ENCODE assay signal across 1 cellular context in genomic region chr20:25310268-25310920, GRCh38.
TF ChIP-seq lines count a peak whose summit lies in the region.

No MANE protein-coding gene starts in this region.

TF ChIP-seq in HepG2, 621 proteins besides CTCF, POLR2A, EP300 and RAD21 (continued from another document and continues in another):
- TF ChIP-seq KIAA2018 (CRISPR knock-in tag; IDR thresholded peaks at IDR 0.05; ENCODE audit: borderline replicate concordance) (no peak), HNRNPUL1 (IDR thresholded peaks at IDR 0.05; ENCODE audit: low read depth, low read length) (no peak), NCOA2 (CRISPR knock-in tag; IDR thresholded peaks at IDR 0.05) (peak; percentile 77), YEATS4 (CRISPR knock-in tag; IDR thresholded peaks at IDR 0.05; ENCODE audit: borderline replicate concordance) (no peak), SALL2 (CRISPR knock-in tag; IDR thresholded peaks at IDR 0.05) (peak; percentile 56; the same call in 1 of the 2 replicates), BRD4 (CRISPR knock-in tag; IDR thresholded peaks at IDR 0.05) (no peak), PLSCR1 (CRISPR knock-in tag; IDR thresholded peaks at IDR 0.05; ENCODE audit: borderline replicate concordance) (no peak), FOSL1 (CRISPR knock-in tag; IDR thresholded peaks at IDR 0.05; ENCODE audit: borderline replicate concordance) (peak; percentile 99), ATF3 (CRISPR knock-in tag; IDR thresholded peaks at IDR 0.05) (peak; percentile 100), ZNF3 (CRISPR knock-in tag; IDR thresholded peaks at IDR 0.05) (no peak), ZNF276 (CRISPR knock-in tag; IDR thresholded peaks at IDR 0.05; ENCODE audit: low read depth) (no peak), MYNN (CRISPR knock-in tag; IDR thresholded peaks at IDR 0.05; ENCODE audit: low read depth) (no peak), HIVEP1 (CRISPR knock-in tag; IDR thresholded peaks at IDR 0.05) (peak; percentile 54; the same call in 1 of the 2 replicates), TAF15 (IDR thresholded peaks at IDR 0.05; ENCODE audit: low read depth, low read length, poor library complexity, severe bottlenecking) (no peak), HOXA3 (CRISPR knock-in tag; IDR thresholded peaks at IDR 0.05) (peak; percentile 79; the same call in 1 of the 2 replicates), ZKSCAN1 (IDR thresholded peaks at IDR 0.05; ENCODE audit: low read length) (peak; percentile 66; the same call in 1 of the 2 replicates), NCOR1 (IDR thresholded peaks at IDR 0.05; ENCODE audit: borderline replicate concordance, low read length) (peak; percentile 71), CERS6 (CRISPR knock-in tag; IDR thresholded peaks at IDR 0.05) (no peak), ZSCAN31 (CRISPR knock-in tag; IDR thresholded peaks at IDR 0.05; ENCODE audit: low read depth) (no peak; the same call in 1 of the 2 replicates), ZBTB26 (CRISPR knock-in tag; IDR thresholded peaks at IDR 0.05; ENCODE audit: borderline replicate concordance) (peak; percentile 45), ZNF646 (CRISPR knock-in tag; IDR thresholded peaks at IDR 0.05) (peak; percentile 89; the same call in 1 of the 2 replicates), ZNF143 (CRISPR knock-in tag; IDR thresholded peaks at IDR 0.05) (no peak), AFF4 (CRISPR knock-in tag; IDR thresholded peaks at IDR 0.05) (no peak), RCOR2 (CRISPR knock-in tag; IDR thresholded peaks at IDR 0.05) (peak; percentile 89), U2AF2 (IDR thresholded peaks at IDR 0.05; ENCODE audit: low read depth, low read length) (no peak), SMAD1 (CRISPR knock-in tag; IDR thresholded peaks at IDR 0.05; ENCODE audit: borderline replicate concordance, low read depth) (0 out of 2 replicates have a peak, but pooled peaks have one; percentile 23), ZNF619 (CRISPR knock-in tag; IDR thresholded peaks at IDR 0.05) (no peak), ZNF333 (CRISPR knock-in tag; IDR thresholded peaks at IDR 0.05; ENCODE audit: borderline replicate concordance) (no peak), KDM4B (CRISPR knock-in tag; IDR thresholded peaks at IDR 0.05) (0 out of 2 replicates have a peak, but pooled peaks have one; percentile 49), NFIB (CRISPR knock-in tag; IDR thresholded peaks at IDR 0.05; ENCODE audit: borderline replicate concordance) (no peak), MIER2 (CRISPR knock-in tag; IDR thresholded peaks at IDR 0.05) (peak; percentile 69; the same call in 1 of the 2 replicates), SAP130 (CRISPR knock-in tag; IDR thresholded peaks at IDR 0.05; ENCODE audit: low read depth) (peak; percentile 99), ZNF225 (CRISPR knock-in tag; IDR thresholded peaks at IDR 0.05) (no peak), CENPX (CRISPR knock-in tag; IDR thresholded peaks at IDR 0.05) (no peak)
